ENCODE assay signal across 27 cellular contexts in genomic region chr22:17700778-17701177, GRCh38.
A peak's percentile ranks its signal among the peaks of the same experiment; 100 is the strongest.
DNase-seq lines count a peak whose midpoint lies in the region; TF ChIP-seq lines count a peak whose summit lies in the region.
"Had no signal": no experiment of that assay in that cellular context is flagged by ENCODE, and none has a peak within 500 bp of the region (broad histone marks: within the 10 kb centered on the region; RNA-seq: fewer than 3 reads in every experiment).

No MANE protein-coding gene starts in this region.

- no peak overlapping the region for H3K56ac ChIP-seq in H9 (ENCODE audit: insufficient read length, low read depth, low read length)

- no peak overlapping the region for H3K4me3 Mint-ChIP-seq in H9
- H3K4me3 Mint-ChIP-seq: activated naive CD8-positive, alpha-beta T cell treated with anti-CD3 and anti-CD28 coated beads, Interleukin-2, amount 10 ng/mL, durations not matched to agents 7 days and 5 days had no signal

- H3K27ac Mint-ChIP-seq in H9, result peak overlapping the region in 1 of 3 experiments; percentile 76; a peak in 1 of 7 replicates
- H3K27ac Mint-ChIP-seq: activated naive CD8-positive, alpha-beta T cell treated with anti-CD3 and anti-CD28 coated beads, Interleukin-2, amount 10 ng/mL, durations not matched to agents 7 days and 5 days; progenitor cell of endocrine pancreas had no signal

- no peaks in the 10 kb centered on the region for H3K27me3 Mint-ChIP-seq in H9 (ENCODE audit: low read depth)
- H3K27me3 Mint-ChIP-seq: activated naive CD8-positive, alpha-beta T cell treated with anti-CD3 and anti-CD28 coated beads, Interleukin-2, amount 10 ng/mL, durations not matched to agents 7 days and 5 days; progenitor cell of endocrine pancreas had no signal

- no peaks in the 10 kb centered on the region for H3K79me2 ChIP-seq in H9 (ENCODE audit: insufficient read depth, low read length)

- H3K4ac ChIP-seq in H9 (ENCODE audit: low read depth, low read length), result no peak overlapping the region

- peaks cover 22% of the 10 kb centered on the region for H3K36me3 ChIP-seq in HUES48 (ENCODE audit: control insufficient read depth, insufficient read depth, low read length)
- H3K36me3 ChIP-seq in adipocyte (ENCODE audit: control insufficient read depth, insufficient read depth, low read length, severe bottlenecking), result peaks cover 37% of the 10 kb centered on the region
- peaks cover 16% of the 10 kb centered on the region for H3K36me3 ChIP-seq in SJCRH30

- no peak overlapping the region for H4K5ac ChIP-seq in H9 (ENCODE audit: insufficient read length, low read depth, low read length)

- no peaks in the 10 kb centered on the region for H3K9me3 Mint-ChIP-seq in H9
- H3K9me3 Mint-ChIP-seq: activated naive CD8-positive, alpha-beta T cell treated with anti-CD3 and anti-CD28 coated beads, Interleukin-2, amount 10 ng/mL, durations not matched to agents 7 days and 5 days had no signal

- H4K20me1 ChIP-seq in H9 (ENCODE audit: control insufficient read depth, insufficient read depth, insufficient read length), result no peaks in the 10 kb centered on the region

- H3K9ac ChIP-seq in HUES48 (ENCODE audit: low read depth, low read length), result no peak overlapping the region
- H3K9ac ChIP-seq in adipocyte (ENCODE audit: low read length), result no peak overlapping the region
- no peak overlapping the region for H3K9ac ChIP-seq in H9 (ENCODE audit: extremely low read depth, insufficient read length, low read length)
- H3K9ac ChIP-seq: KMS-11 had no signal

- H2BK20ac ChIP-seq in H9 (ENCODE audit: low read depth, low read length, poor library complexity, severe bottlenecking), result no peak overlapping the region

- H2BK15ac ChIP-seq in H9 (ENCODE audit: low read depth, low read length), result no peak overlapping the region

- no peak overlapping the region for H3T11ph ChIP-seq in H9 (ENCODE audit: low read length)

- H3K18ac ChIP-seq in H9 (ENCODE audit: insufficient read length, low read depth, low read length), result no peak overlapping the region

- WGBS in H9 (ENCODE audit: extremely low coverage, insufficient read length, low lambda C conversion rate), result no CpG with 5 or more reads among the region's 3 CpGs

- no peak overlapping the region for H3K23ac ChIP-seq in H9 (ENCODE audit: insufficient read length, low read depth, low read length)

- H2BK12ac ChIP-seq in H9 (ENCODE audit: insufficient read length, low read depth, low read length), result no peak overlapping the region

- no peak overlapping the region for H3K14ac ChIP-seq in H9 (ENCODE audit: insufficient read depth, low read length)

- H3K4me3 ChIP-seq in HUES48 (ENCODE audit: low read depth, low read length), result no peak overlapping the region; the same call in 1 of the 2 replicates
- no peak overlapping the region for H3K4me3 ChIP-seq in adipocyte (ENCODE audit: low read length)
- no peak overlapping the region for H3K4me3 ChIP-seq in SJCRH30
- H3K4me3 ChIP-seq: body of pancreas, GM12878, left lung had no signal

- H3K79me1 ChIP-seq in H9 (ENCODE audit: insufficient read depth, low read depth, low read length, poor library complexity, severe bottlenecking), result no peaks in the 10 kb centered on the region

- H3K4me1 Mint-ChIP-seq in H9, result peaks cover 16 to 17% of the 10 kb centered on the region in 2 experiments

- no peak overlapping the region for H3K4me2 ChIP-seq in H9 (ENCODE audit: insufficient read depth, insufficient read length, low read length)
- H3K4me2 ChIP-seq: KMS-11 had no signal

- no peak overlapping the region for H2AFZ ChIP-seq in H9 (ENCODE audit: low read length)

- no peaks in the 10 kb centered on the region for H3K27me3 ChIP-seq in HUES48 (ENCODE audit: control insufficient read depth, insufficient read depth, low read length)
- H3K27me3 ChIP-seq in adipocyte (replicated peaks; ENCODE audit: control insufficient read depth, insufficient read depth, low read length), result no peaks in the 10 kb centered on the region
- no peaks in the 10 kb centered on the region for H3K27me3 ChIP-seq in SJCRH30
- H3K27me3 ChIP-seq in H9 (ENCODE audit: insufficient read depth, low read length), result no peaks in the 10 kb centered on the region
- H3K27me3 ChIP-seq: body of pancreas, left lung had no signal

- DNase-seq in adipocyte (ENCODE audit: low read depth) (peak; percentile 58), fibroblast of peridontal ligament (ENCODE audit: extremely low read depth) (peak; percentile 30), pulmonary artery endothelial cell (ENCODE audit: low read depth, low spot score) (peak; percentile 20), SJCRH30 (no peak), NCI-H774 (lab: John Stamatoyannopoulos, UW) (no peak), H9 (no peak)
- DNase-seq: activated CD4-positive, alpha-beta T cell treated with anti-CD3 and anti-CD28 coated beads for 4 hours; activated effector memory CD4-positive, alpha-beta T cell treated with anti-CD3 and anti-CD28 coated beads, Interleukin-2, amount 50 U/mL, for 16 hours; activated naive CD8-positive, alpha-beta T cell treated with anti-CD3 and anti-CD28 coated beads, Interleukin-2, amount 10 ng/mL, durations not matched to agents 7 days and 5 days; activated T-cell treated with anti-CD3 and anti-CD28 coated beads, Interleukin-2, amount 50 U/mL, for 1 hour; body of pancreas; hippocampal formation; left lung; mesenchymal stem cell; MM.1S; NCI-H1417; NCI-H2081; NCI-H446; NCI-H82; stimulated activated CD4-positive, alpha-beta T cell treated with anti-CD3 and anti-CD28 coated beads, Interleukin-12 subunit alpha, Interleukin-12 subunit beta, amount 100 ng/mL, for 4 hours; stimulated activated CD4-positive, alpha-beta T cell treated with anti-CD3 and anti-CD28 coated beads, Interleukin-4, amount 100 ng/mL, for 1 hour; trophoblast cell had no signal

- H3K27ac ChIP-seq in HUES48 (ENCODE audit: low read depth, low read length) (peak overlapping the region; percentile 77), SJCRH30 (no peak overlapping the region), H9 (ENCODE audit: insufficient read length, low read depth, low read length) (no peak overlapping the region)
- H3K27ac ChIP-seq: body of pancreas, epithelial cell of prostate, KMS-11, left lung had no signal

- H3K36me3 Mint-ChIP-seq in H9 (ENCODE audit: insufficient read depth in 1 of 3, low read depth in 3 of 3), result peaks cover 8 to 17% (median 8%) of the 10 kb centered on the region in 3 experiments

- H4K91ac ChIP-seq in H9 (ENCODE audit: insufficient read length, low read depth, low read length), result no peak overlapping the region

- no peaks in the 10 kb centered on the region for H3K23me2 ChIP-seq in H9 (ENCODE audit: insufficient read length, low read depth, low read length, poor library complexity, severe bottlenecking)

- no peak overlapping the region for H2BK120ac ChIP-seq in H9 (ENCODE audit: low read depth, low read length, poor library complexity, severe bottlenecking)

- H3K9me3 ChIP-seq in HUES48 (ENCODE audit: control insufficient read depth, insufficient read depth, low read length) (no peaks in the 10 kb centered on the region), adipocyte (ENCODE audit: control insufficient read depth, low read length) (no peaks in the 10 kb centered on the region), SJCRH30 (replicated peaks) (no peaks in the 10 kb centered on the region), H9 (ENCODE audit: control insufficient read depth, low read depth, low read length) (no peaks in the 10 kb centered on the region)
- H3K9me3 ChIP-seq: body of pancreas, left lung had no signal

- H3K4me1 ChIP-seq in HUES48 (ENCODE audit: control insufficient read depth, insufficient read depth, low read length), result peaks cover 23% of the 10 kb centered on the region
- H3K4me1 ChIP-seq in adipocyte (ENCODE audit: control insufficient read depth, insufficient read depth, low read length), result peaks cover 16% of the 10 kb centered on the region
- peaks cover 7% of the 10 kb centered on the region for H3K4me1 ChIP-seq in SJCRH30
- peaks cover 5% of the 10 kb centered on the region; the same call in 1 of the 2 replicates for H3K4me1 ChIP-seq in H9 (ENCODE audit: insufficient read depth, low read length)
- H3K4me1 ChIP-seq: body of pancreas had no signal

- H2AK5ac ChIP-seq in H9 (ENCODE audit: insufficient read length, low read length), result no peak overlapping the region

- H4K8ac ChIP-seq in H9 (replicated peaks; ENCODE audit: insufficient read length, low read depth, low read length), result no peak overlapping the region

- TF ChIP-seq CTCF in H9 (conservative IDR thresholded peaks at IDR 0.05), result no peak

- no peak overlapping the region for H2BK5ac ChIP-seq in H9 (ENCODE audit: insufficient read length, low read length)

Comparison
In these comparisons a context has a peak if more than half of its experiments do, and no peak if none do; other contexts are left out.
1. DNase-seq: peak in adipocyte (single experiment), fibroblast of peridontal ligament (single experiment) and pulmonary artery endothelial cell (single experiment); none in SJCRH30 (0 of 2), NCI-H774 (single experiment) and H9 (single experiment).